In genomic region chr1:204973449-204973848, GRCh38 we compare ENCODE assay signal across 34 cellular contexts.
"Had no signal": no experiment of that assay in that cellular context is flagged by ENCODE, and none has a peak within 500 bp of the region (broad histone marks: within the 10 kb centered on the region; RNA-seq: fewer than 3 reads in every experiment).

No MANE protein-coding gene starts in this region.

- H3K27ac Mint-ChIP-seq: activated B cell treated with CpG ODN at 0.5 μM for 24 hours; activated CD8-positive, alpha-beta memory T cell treated with anti-CD3 and anti-CD28 coated beads, Interleukin-2, amount 10 ng/mL, durations not matched to agents 7 days and 5 days; activated CD8-positive, alpha-beta T cell treated with anti-CD3 and anti-CD28 coated beads, Interleukin-2, amount 10 ng/mL, durations not matched to agents 7 days and 5 days; activated naive CD4-positive, alpha-beta T cell treated with anti-CD3 and anti-CD28 coated beads, Interleukin-2, amount 10 ng/mL, durations not matched to agents 7 days and 5 days; activated naive CD8-positive, alpha-beta T cell treated with anti-CD3 and anti-CD28 coated beads, Interleukin-2, amount 10 ng/mL, durations not matched to agents 7 days and 5 days; activated T-helper 1 cell treated with anti-CD3 and anti-CD28 coated beads, Interleukin-12 subunit alpha, Interleukin-12 subunit beta, Interleukin-2, Interleukin-4 antibody, amounts not matched to agents 30 ng/mL and 10 ng/mL and 1 ng/mL, durations not matched to agents 14 hours and 24 hours and 36 hours; activated T-helper 2 cell treated with anti-CD3 and anti-CD28 coated beads, Interferon-gamma antibody, Interleukin-2, Interleukin-4, amounts not matched to agents 10 μg/mL and 5 μg/mL and 100 μg/mL, durations not matched to agents 14 hours and 24 hours and 36 hours; effector memory CD8-positive, alpha-beta T cell; T-helper 17 cell; T-helper 2 cell treated with Interferon-gamma antibody and Interleukin-4, amounts not matched to agents 5 μg/mL and 100 μg/mL, for 36 hours had no signal

- H3K4me1 Mint-ChIP-seq: activated naive CD4-positive, alpha-beta T cell treated with anti-CD3 and anti-CD28 coated beads, Interleukin-2, amount 10 ng/mL, durations not matched to agents 7 days and 5 days; central memory CD8-positive, alpha-beta T cell had no signal

- H3K4me3 Mint-ChIP-seq: activated B cell treated with CpG ODN at 0.5 μM for 24 hours; activated CD8-positive, alpha-beta memory T cell treated with anti-CD3 and anti-CD28 coated beads, Interleukin-2, amount 10 ng/mL, durations not matched to agents 7 days and 5 days; activated CD8-positive, alpha-beta T cell treated with anti-CD3 and anti-CD28 coated beads, Interleukin-2, amount 10 ng/mL, durations not matched to agents 7 days and 5 days; activated naive CD4-positive, alpha-beta T cell treated with anti-CD3 and anti-CD28 coated beads, Interleukin-2, amount 10 ng/mL, durations not matched to agents 7 days and 5 days; activated naive CD8-positive, alpha-beta T cell treated with anti-CD3 and anti-CD28 coated beads, Interleukin-2, amount 10 ng/mL, durations not matched to agents 7 days and 5 days; activated T-helper 1 cell treated with anti-CD3 and anti-CD28 coated beads, Interleukin-12 subunit alpha, Interleukin-12 subunit beta, Interleukin-2, Interleukin-4 antibody, amounts not matched to agents 30 ng/mL and 10 ng/mL and 1 ng/mL, durations not matched to agents 14 hours and 24 hours and 36 hours; brain; central memory CD8-positive, alpha-beta T cell; effector memory CD8-positive, alpha-beta T cell; T-helper 17 cell; T-helper 2 cell treated with Interferon-gamma antibody and Interleukin-4, amounts not matched to agents 5 μg/mL and 100 μg/mL, for 36 hours had no signal

- DNase-seq: activated B cell treated with CpG ODN at 0.5 μM for 24 hours; activated CD4-positive, alpha-beta T cell treated with anti-CD3 and anti-CD28 coated beads for 48 hours; activated CD4-positive, alpha-beta T cell treated with anti-CD3 and anti-CD28 coated beads, Interleukin-2, amount 50 U/mL, for 1 hour; activated CD4-positive, alpha-beta T cell treated with anti-CD3 and anti-CD28 coated beads, Interleukin-2, amount 50 U/mL, for 48 hours; activated CD8-positive, alpha-beta memory T cell treated with anti-CD3 and anti-CD28 coated beads, Interleukin-2, amount 10 ng/mL, durations not matched to agents 7 days and 5 days; activated CD8-positive, alpha-beta memory T cell treated with anti-CD3 and anti-CD28 coated beads, Interleukin-2, amount 50 U/mL, for 4 hours; activated CD8-positive, alpha-beta T cell treated with anti-CD3 and anti-CD28 coated beads, Interleukin-2, amount 10 ng/mL, durations not matched to agents 7 days and 5 days; activated effector memory CD4-positive, alpha-beta T cell treated with anti-CD3 and anti-CD28 coated beads, Interleukin-2, amount 50 U/mL, for 16 hours; activated naive CD4-positive, alpha-beta T cell; activated naive CD4-positive, alpha-beta T cell treated with anti-CD3 and anti-CD28 coated beads, Interleukin-2, amount 10 ng/mL, durations not matched to agents 7 days and 5 days; activated naive CD8-positive, alpha-beta T cell treated with anti-CD3 and anti-CD28 coated beads, Interleukin-2, amount 10 ng/mL, durations not matched to agents 7 days and 5 days; activated T-cell treated with anti-CD3 and anti-CD28 coated beads, Interleukin-2, amount 50 U/mL, for 1 hour; activated T-cell treated with anti-CD3 and anti-CD28 coated beads, Interleukin-2, amount 50 U/mL, for 48 hours; cortex of kidney; dermis blood vessel endothelial cell; effector CD4-positive, alpha-beta T cell; effector memory CD8-positive, alpha-beta T cell; esophagus squamous epithelium; foreskin melanocyte; head of caudate nucleus; T-helper 1 cell; T-helper 17 cell; T1000; WERI-Rb-1 had no signal

- H3K9me3 ChIP-seq: ascending aorta, breast epithelium, esophagus squamous epithelium, gastroesophageal sphincter had no signal

- H3K36me3 ChIP-seq: breast epithelium had no signal

- H3K27ac ChIP-seq: ascending aorta, breast epithelium, epithelial cell of prostate, esophagus squamous epithelium, gastroesophageal sphincter, WERI-Rb-1 had no signal

- H3K36me3 Mint-ChIP-seq: activated CD8-positive, alpha-beta memory T cell treated with anti-CD3 and anti-CD28 coated beads, Interleukin-2, amount 10 ng/mL, durations not matched to agents 7 days and 5 days; activated naive CD4-positive, alpha-beta T cell treated with anti-CD3 and anti-CD28 coated beads, Interleukin-2, amount 10 ng/mL, durations not matched to agents 7 days and 5 days; activated naive CD4-positive, alpha-beta T cell treated with anti-CD3 and anti-CD28 coated beads, Interleukin-2, amount 50 U/mL, for 72 hours; activated naive CD8-positive, alpha-beta T cell treated with anti-CD3 and anti-CD28 coated beads, Interleukin-2, amount 10 ng/mL, durations not matched to agents 7 days and 5 days had no signal

- H3K4me3 ChIP-seq: ascending aorta, breast epithelium, esophagus squamous epithelium, gastroesophageal sphincter had no signal

- H3K4me1 ChIP-seq: ascending aorta, breast epithelium, esophagus squamous epithelium, gastroesophageal sphincter had no signal

- H3K9me3 Mint-ChIP-seq: activated B cell treated with CpG ODN at 0.5 μM for 24 hours; activated naive CD4-positive, alpha-beta T cell treated with anti-CD3 and anti-CD28 coated beads, Interleukin-2, amount 10 ng/mL, durations not matched to agents 7 days and 5 days; activated naive CD4-positive, alpha-beta T cell treated with anti-CD3 and anti-CD28 coated beads, Interleukin-2, amount 50 U/mL, for 72 hours; activated naive CD8-positive, alpha-beta T cell treated with anti-CD3 and anti-CD28 coated beads, Interleukin-2, amount 10 ng/mL, durations not matched to agents 7 days and 5 days; activated T-helper 1 cell treated with anti-CD3 and anti-CD28 coated beads, Interleukin-12 subunit alpha, Interleukin-12 subunit beta, Interleukin-2, Interleukin-4 antibody, amounts not matched to agents 30 ng/mL and 10 ng/mL and 1 ng/mL, durations not matched to agents 14 hours and 24 hours and 36 hours; activated T-helper 2 cell treated with anti-CD3 and anti-CD28 coated beads, Interferon-gamma antibody, Interleukin-2, Interleukin-4, amounts not matched to agents 10 μg/mL and 5 μg/mL and 100 μg/mL, durations not matched to agents 14 hours and 24 hours and 36 hours; brain; central memory CD8-positive, alpha-beta T cell; effector memory CD8-positive, alpha-beta T cell; T-helper 2 cell treated with Interferon-gamma antibody and Interleukin-4, amounts not matched to agents 5 μg/mL and 100 μg/mL, for 36 hours had no signal
